In genomic region chr2:212536385-212537310, GRCh38 we compare ENCODE assay signal across 9 cellular contexts. TPM values are rescaled to one million over a fixed set of nuclear protein-coding genes. Genes with fewer than 3 reads are reported as not detected.
DNase-seq lines count a peak whose midpoint lies in the region; ATAC-seq lines count a peak whose summit lies in the region.
"Had no signal": no experiment of that assay in that cellular context is flagged by ENCODE, and none has a peak within 500 bp of the region (broad histone marks: within the 10 kb centered on the region; RNA-seq: fewer than 3 reads in every experiment).

No MANE protein-coding gene starts in this region.

- H3K9ac ChIP-seq in SK-N-MC (ENCODE audit: insufficient read length): peak overlapping the region; percentile 68

- no peaks in the 10 kb centered on the region for H3K36me3 ChIP-seq in SK-N-MC (ENCODE audit: insufficient read depth, low read length)

- intact Hi-C loops in left cardiac atrium (cut with DNase I) (loop anchor here in 1 of 2 donors (5.0 kb wide), 1 partner anchor 389 kb away; no protein-coding TSS in a partner anchor), posterior vena cava (cut with DNase I) (no loop called here)

- H3K9me3 ChIP-seq in SK-N-MC (ENCODE audit: low read depth, low read length): no peaks in the 10 kb centered on the region

- DNase-seq in SK-N-MC (ENCODE audit: low read depth, low spot score): no peak
- DNase-seq in left cardiac atrium: peak; percentile 23
- DNase-seq in posterior vena cava (ENCODE audit: low spot score): peak; percentile 76
- no peak for DNase-seq in T-helper 9 cell
- no peak for DNase-seq in activated CD4-positive, alpha-beta T cell treated with anti-CD3 and anti-CD28 coated beads, Interleukin-2, amount 50 U/mL, for 4 hours
- DNase-seq in NCI-H187 treated with DMSO at 0.1 percent for 48 hours (lab: John Stamatoyannopoulos, UW): no peak

- peak; percentile 4 for ATAC-seq in GM18907 (IDR thresholded peaks at IDR 0.05; ENCODE audit: unreplicated experiment)
- peak in 1 of 2 donors; percentile 4 for ATAC-seq in left cardiac atrium
- no peak for ATAC-seq in HG02571 (IDR thresholded peaks at IDR 0.05; ENCODE audit: unreplicated experiment)

- no peak overlapping the region for H3K27ac ChIP-seq in SK-N-MC

- peak overlapping the region; percentile 89 for H3K4me3 ChIP-seq in SK-N-MC

RNA-seq across cellular contexts. Expression of gene ERBB4, which starts 2.0 kb away (rescaled TPM):
- total RNA-seq in left cardiac atrium: 10 to 100 TPM; 17.9 to 20.6 TPM
- 1 to 10 TPM; 3.2 to 7.6 TPM for total RNA-seq in posterior vena cava
- total RNA-seq: LHCN-M2 had no signal

Comparison
In these comparisons a context has a peak if more than half of its experiments do, and no peak if none do; other contexts are left out.
1. DNase-seq: peak in left cardiac atrium (single experiment) and posterior vena cava (single experiment); none in SK-N-MC (single experiment), T-helper 9 cell (single experiment), activated CD4-positive, alpha-beta T cell treated with anti-CD3 and anti-CD28 coated beads, Interleukin-2, amount 50 U/mL, for 4 hours (0 of 2) and NCI-H187 treated with DMSO at 0.1 percent for 48 hours (single experiment).